In genomic region chr4:7737268-7737645, GRCh38 we compare ENCODE assay signal across 24 cellular contexts.
"Had no signal": no experiment of that assay in that cellular context is flagged by ENCODE, and none has a peak within 500 bp of the region (broad histone marks: within the 10 kb centered on the region; RNA-seq: fewer than 3 reads in every experiment).

No MANE protein-coding gene starts in this region.

- DNase-seq: natural killer cell; occipital lobe; ovary; sigmoid colon; small intestine; stimulated activated CD4-positive, alpha-beta T cell treated with anti-CD3 and anti-CD28 coated beads, Interleukin-15, amount 100 ng/mL, for 24 hours; stimulated activated CD4-positive, alpha-beta T cell treated with anti-CD3 and anti-CD28 coated beads, Interleukin-2, amount 100 ng/mL, for 24 hours; stimulated activated CD4-positive, alpha-beta T cell treated with anti-CD3 and anti-CD28 coated beads, Interleukin-2, amount 100 ng/mL, for 48 hours; stimulated activated CD4-positive, alpha-beta T cell treated with anti-CD3 and anti-CD28 coated beads, Interleukin-4, amount 100 ng/mL, for 24 hours; stimulated activated naive B cell treated with anti-CD40 and anti-IgM and Interleukin-4, amounts not matched to agents 10 μg/mL and 1 μg/mL and 100 μg/mL, for 72 hours; stimulated activated naive CD4-positive, alpha-beta T cell treated with Interleukin-2 at 50 U/mL for 16 hours; stomach; thyroid gland; trophoblast cell; upper lobe of left lung had no signal

- H3K4me3 ChIP-seq: neural progenitor cell, ovary, psoas muscle, right lobe of liver, sigmoid colon, stomach, thoracic aorta, thyroid gland, tibial nerve, upper lobe of left lung had no signal

- H2AFZ ChIP-seq: neural progenitor cell, parathyroid adenoma had no signal

- H3K27ac ChIP-seq: neural progenitor cell, ovary, parathyroid adenoma, psoas muscle, right lobe of liver, sigmoid colon, stomach, thoracic aorta, thyroid gland, tibial nerve, upper lobe of left lung had no signal

- H3K4me2 ChIP-seq: neural progenitor cell had no signal

- H3K27me3 ChIP-seq: neural progenitor cell, ovary, right lobe of liver, sigmoid colon, thyroid gland, tibial nerve had no signal

- FAIRE-seq: small intestine, urothelium cell line had no signal

- H3K9me3 ChIP-seq: ovary, psoas muscle, right lobe of liver, sigmoid colon, thoracic aorta, thyroid gland, upper lobe of left lung had no signal

- H3K9ac ChIP-seq: neural progenitor cell, parathyroid adenoma had no signal

- H3K36me3 ChIP-seq: neural progenitor cell, ovary, right lobe of liver, thoracic aorta, thyroid gland, upper lobe of left lung had no signal

- ATAC-seq: natural killer cell; psoas muscle; right cardiac atrium; right lobe of liver; stimulated activated effector memory CD8-positive, alpha-beta T cell treated with anti-CD3 and anti-CD28 coated beads, Interleukin-12 subunit alpha, Interleukin-12 subunit beta, amount 100 ng/mL, for 72 hours; stimulated activated naive B cell treated with anti-CD40 and anti-IgM and Interleukin-4, amounts not matched to agents 10 μg/mL and 1 μg/mL and 100 μg/mL, for 72 hours had no signal

- H3K4me1 ChIP-seq: neural progenitor cell, parathyroid adenoma, psoas muscle, right lobe of liver, sigmoid colon, stomach, thyroid gland, tibial nerve had no signal

- H3K79me2 ChIP-seq: parathyroid adenoma had no signal
